2 cellular contexts compared by ENCODE assay signal in genomic region chr1:219567341-219567947, GRCh38.
TF ChIP-seq lines count a peak whose summit lies in the region.

No MANE protein-coding gene starts in this region.

TF ChIP-seq in GM23338, 12 proteins besides CTCF, POLR2A, EP300 and RAD21 (continued from another document):
- TF ChIP-seq, protein P1, sequence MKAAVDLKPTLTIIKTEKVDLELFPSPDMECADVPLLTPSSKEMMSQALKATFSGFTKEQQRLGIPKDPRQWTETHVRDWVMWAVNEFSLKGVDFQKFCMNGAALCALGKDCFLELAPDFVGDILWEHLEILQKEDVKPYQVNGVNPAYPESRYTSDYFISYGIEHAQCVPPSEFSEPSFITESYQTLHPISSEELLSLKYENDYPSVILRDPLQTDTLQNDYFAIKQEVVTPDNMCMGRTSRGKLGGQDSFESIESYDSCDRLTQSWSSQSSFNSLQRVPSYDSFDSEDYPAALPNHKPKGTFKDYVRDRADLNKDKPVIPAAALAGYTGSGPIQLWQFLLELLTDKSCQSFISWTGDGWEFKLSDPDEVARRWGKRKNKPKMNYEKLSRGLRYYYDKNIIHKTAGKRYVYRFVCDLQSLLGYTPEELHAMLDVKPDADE (IDR thresholded peaks at IDR 0.05) = no peak
- TF ChIP-seq ZNF462 (CRISPR knock-in tag; IDR thresholded peaks at IDR 0.05) (no peak), ZNF331 (CRISPR knock-in tag; IDR thresholded peaks at IDR 0.05; ENCODE audit: low read depth) (no peak), STAT1 (IDR thresholded peaks at IDR 0.05; ENCODE audit: unreplicated experiment) (no peak), NANOG (IDR thresholded peaks at IDR 0.05; ENCODE audit: borderline replicate concordance) (no peak)

TF ChIP-seq in liver, 16 proteins besides CTCF, POLR2A, EP300 and RAD21 (continued from another document):
- TF ChIP-seq NR2F2 (IDR thresholded peaks at IDR 0.05) (no peak), RXRA (IDR thresholded peaks at IDR 0.05) (no peak), FOXA2 (IDR thresholded peaks at IDR 0.05) (no peak), ATF3 (IDR thresholded peaks at IDR 0.05) (no peak), HNF4A (conservative IDR thresholded peaks at IDR 0.05) (no peak), YY1 (IDR thresholded peaks at IDR 0.05) (no peak), HNF4G (IDR thresholded peaks at IDR 0.05) (no peak), SP1 (IDR thresholded peaks at IDR 0.05) (no peak), GABPA (IDR thresholded peaks at IDR 0.05 in 1 of 2, conservative IDR thresholded peaks at IDR 0.05 in 1 of 2) (no peak), TAF1 (conservative IDR thresholded peaks at IDR 0.05) (no peak)
